ENCODE assay signal across 10 cellular contexts in the genomic region with DNA sequence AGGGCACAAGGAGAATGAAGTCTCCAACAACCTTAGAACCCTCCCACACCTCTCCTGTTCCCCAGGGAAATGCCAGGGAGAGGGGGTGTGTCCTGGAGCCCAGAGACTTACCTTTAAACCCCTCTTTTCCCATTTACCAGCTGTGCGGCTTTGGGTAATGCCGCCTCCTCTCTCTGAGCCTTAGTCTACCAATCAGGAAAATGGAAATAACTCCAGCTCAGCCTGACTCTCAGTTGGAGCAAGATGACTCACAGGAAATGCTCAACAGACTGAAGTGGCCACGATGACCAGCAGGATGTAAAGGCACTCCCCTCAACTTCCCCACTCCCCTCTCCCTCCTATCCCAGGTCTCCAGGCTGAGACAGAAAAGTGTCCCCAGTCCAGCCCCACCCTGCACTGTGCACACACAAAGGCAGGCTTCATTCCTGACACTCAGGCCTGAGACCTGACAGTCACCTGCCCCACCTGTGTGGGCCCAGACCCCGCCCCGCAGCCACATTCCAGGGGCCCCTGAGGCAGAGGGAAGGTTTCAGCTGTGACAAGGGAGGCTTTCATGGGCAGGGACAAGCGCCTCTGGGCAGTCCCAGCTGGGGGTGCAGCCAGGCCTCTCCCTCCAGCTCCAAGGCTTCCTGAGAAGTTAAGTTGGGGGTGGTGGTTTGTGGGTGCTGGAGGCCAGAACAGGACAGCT. TPM values are rescaled to one million over a fixed set of nuclear protein-coding genes. Genes with fewer than 3 reads are reported as not detected.
DNase-seq lines count a peak whose midpoint lies in the region; ATAC-seq and TF ChIP-seq lines count a peak whose summit lies in the region.
"Had no signal": no experiment of that assay in that cellular context is flagged by ENCODE, and none has a peak within 500 bp of the region (broad histone marks: within the 10 kb centered on the region; RNA-seq: fewer than 3 reads in every experiment).

No MANE protein-coding gene starts in this region.

- no peak overlapping the region for H2AFZ ChIP-seq in HCT116 (ENCODE audit: low read depth, low read length, poor library complexity, severe bottlenecking)

- H3K4me3 Mint-ChIP-seq in osteocyte (ENCODE audit: unreplicated experiment): no peak overlapping the region
- H3K4me3 Mint-ChIP-seq: naive thymus-derived CD4-positive, alpha-beta T cell had no signal

- H3K9me3 ChIP-seq in HCT116 (ENCODE audit: control insufficient read depth in 1 of 2, insufficient read depth in 1 of 2, low read depth in 1 of 2, low read length in 2 of 2) (no peaks in the 10 kb centered on the region), thymus (ENCODE audit: control insufficient read depth) (no peaks in the 10 kb centered on the region)

- peak; percentile 65 for ATAC-seq in HCT116
- ATAC-seq in HG03280 (IDR thresholded peaks at IDR 0.05; ENCODE audit: unreplicated experiment): no peak
- ATAC-seq in GM18861 (IDR thresholded peaks at IDR 0.05; ENCODE audit: unreplicated experiment): no peak
- ATAC-seq: naive thymus-derived CD4-positive, alpha-beta T cell had no signal

- no peak for TF ChIP-seq POLR2A in HCT116 (IDR thresholded peaks at IDR 0.05; ENCODE audit: borderline replicate concordance, extremely low read depth, insufficient read depth, insufficient read length)

- H3K27me3 ChIP-seq in HCT116 (ENCODE audit: insufficient read depth, low read length): no peaks in the 10 kb centered on the region
- H3K27me3 ChIP-seq in thymus (ENCODE audit: control insufficient read depth, insufficient read depth): peaks cover 6% of the 10 kb centered on the region

- no peaks in the 10 kb centered on the region for H3K9me2 ChIP-seq in HCT116 (ENCODE audit: insufficient read depth)

- TF ChIP-seq RAD21 in HCT116 (IDR thresholded peaks at IDR 0.05; ENCODE audit: low read depth): no peak

- no peaks in the 10 kb centered on the region for H4K20me1 ChIP-seq in HCT116 (ENCODE audit: insufficient read depth)

- H3K36me3 ChIP-seq in HCT116 (ENCODE audit: control insufficient read depth in 1 of 2, insufficient read depth in 2 of 2, low read length in 2 of 2): peaks cover 3 to 13% of the 10 kb centered on the region in 2 experiments; a peak in 3 of 4 replicates
- H3K36me3 ChIP-seq in thymus (ENCODE audit: control insufficient read depth, insufficient read depth): no peaks in the 10 kb centered on the region

- DNase-seq in HCT116 (ENCODE audit: low read depth, low spot score) (peak; percentile 97), SW480 (ENCODE audit: low spot score) (peak; percentile 99), glomerular visceral epithelial cell (ENCODE audit: extremely low spot score) (peak; percentile 75), anterior cingulate cortex (lab: John Stamatoyannopoulos, UW) (no peak), osteocyte (ENCODE audit: extremely low spot score, unreplicated experiment) (no peak)
- DNase-seq: naive thymus-derived CD4-positive, alpha-beta T cell; stimulated activated naive CD4-positive, alpha-beta T cell had no signal

- peak overlapping the region; percentile 99 for H3K9ac ChIP-seq in HCT116 (ENCODE audit: low read length)

- H3K4me1 ChIP-seq in HCT116 (ENCODE audit: control insufficient read depth in 1 of 2, insufficient read depth in 2 of 2, low read length in 2 of 2) (peaks cover 74 to 91% of the 10 kb centered on the region in 2 experiments), thymus (ENCODE audit: control insufficient read depth, insufficient read depth, low read length) (no peaks in the 10 kb centered on the region)

- no peaks in the 10 kb centered on the region for H3K27me3 Mint-ChIP-seq in osteocyte (ENCODE audit: unreplicated experiment)

- H3K27ac ChIP-seq in HCT116 (ENCODE audit: low read depth, low read length) (peak overlapping the region; percentile 99), thymus (ENCODE audit: low read depth) (peak overlapping the region; percentile 60)

- H3K9me3 Mint-ChIP-seq in osteocyte (ENCODE audit: unreplicated experiment): no peaks in the 10 kb centered on the region

- no peak overlapping the region for H3K27ac Mint-ChIP-seq in osteocyte (ENCODE audit: unreplicated experiment)
- H3K27ac Mint-ChIP-seq: naive thymus-derived CD4-positive, alpha-beta T cell had no signal

- 83% methylated on average over 6 of the region's 6 CpGs for WGBS in thymus

- BruUV-seq in HCT116 (replicated peaks; lab: Mats Ljungman, UMichigan): no TSS peak

- intact Hi-C loops in HCT116 (cut with micrococcal nuclease): loop anchor here (1.0 to 2.0 kb wide), 3 partner anchors 27 to 664 kb away; no protein-coding TSS in a partner anchor

- no peaks in the 10 kb centered on the region for H3K36me3 Mint-ChIP-seq in osteocyte (ENCODE audit: unreplicated experiment)
- H3K36me3 Mint-ChIP-seq: naive thymus-derived CD4-positive, alpha-beta T cell had no signal

- H3K4me1 Mint-ChIP-seq in osteocyte (ENCODE audit: unreplicated experiment): peaks cover 12% of the 10 kb centered on the region

- TF ChIP-seq CTCF in HCT116 (IDR thresholded peaks at IDR 0.05 in 2 of 3, conservative IDR thresholded peaks at IDR 0.05 in 1 of 3; ENCODE audit: borderline replicate concordance in 1 of 3, insufficient read depth in 1 of 3, low read depth in 2 of 3, low read length in 2 of 3) (no peak; a peak in 1 of 6 replicates), osteocyte (IDR thresholded peaks at IDR 0.05) (no peak)

- peaks cover 15% of the 10 kb centered on the region; the same call in 1 of the 2 replicates for H3K79me2 ChIP-seq in HCT116 (ENCODE audit: insufficient read depth, low read length)

- RAD21 ChIA-PET in HCT116 (lab: Charles Lee; ENCODE audit: low non-redundant PET in 1 of 2, low total read pairs in 2 of 2, uncharacterized antibody in 2 of 2, unreplicated experiment in 2 of 2): interaction anchor here (1.1 to 2.8 kb wide), 4 partner anchors 26 to 117 kb away, joined by 3 to 19 read pairs (median 8); no protein-coding TSS in a partner anchor

- CTCF ChIA-PET in HCT116 (lab: Charles Lee): interaction anchor here (0.7 to 8.9 kb wide), 12 partner anchors 9 to 907 kb away, joined by 3 to 77 read pairs (median 3); no protein-coding TSS in a partner anchor

- peak overlapping the region; percentile 36 to 47 for H3K4me3 ChIP-seq in HCT116 (replicated peaks in 1 of 2; ENCODE audit: low read depth in 1 of 2, low read length in 2 of 2)
- no peak overlapping the region for H3K4me3 ChIP-seq in thymus (ENCODE audit: low read length)

- POLR2A ChIA-PET in HCT116 (lab: Charles Lee): interaction anchor here (0.9 to 12.9 kb wide), 18 partner anchors 8 to 761 kb away, joined by 3 to 148 read pairs (median 4); partner anchors contain the start of gene EIF1

- peak overlapping the region; percentile 78 for H3K4me2 ChIP-seq in HCT116 (ENCODE audit: low read length)

TF ChIP-seq in HCT116, 20 proteins besides CTCF, POLR2A, EP300 and RAD21:
- peak; percentile 51 for TF ChIP-seq ZBTB33 (IDR thresholded peaks at IDR 0.05; ENCODE audit: extremely low read depth, insufficient replicate concordance, low read length)
- peak; percentile 54 for TF ChIP-seq YY1 (IDR thresholded peaks at IDR 0.05; ENCODE audit: extremely low read depth, insufficient replicate concordance, low read depth, low read length)
- TF ChIP-seq POLR2AphosphoS5 (IDR thresholded peaks at IDR 0.05; ENCODE audit: low read depth, low read length): peak; percentile 55
- no peak for TF ChIP-seq JUND (IDR thresholded peaks at IDR 0.05)
- TF ChIP-seq EGR1 (IDR thresholded peaks at IDR 0.05; ENCODE audit: low read depth): no peak
- no peak for TF ChIP-seq ATF3 (IDR thresholded peaks at IDR 0.05)
- no peak for TF ChIP-seq ELF1 (IDR thresholded peaks at IDR 0.05; ENCODE audit: borderline replicate concordance, low read depth)

RNA-seq across cellular contexts. Expression of gene KRT15, which starts 3.0 kb away (rescaled TPM):
- 37.1 TPM for total RNA-seq in HCT116 (2021; ENCODE audit: unreplicated experiment)
- 104 and 111 TPM in 2 replicates for polyA plus RNA-seq in HCT116 (2012)
- 831 TPM for polyA plus RNA-seq in thymus
- total RNA-seq in osteocyte: not detected in 2 replicates
- total RNA-seq: naive thymus-derived CD4-positive, alpha-beta T cell had no signal
- polyA plus RNA-seq: naive thymus-derived CD4-positive, alpha-beta T cell had no signal

RNA-seq across cellular contexts. Expression of gene KRT19, which starts 6.4 kb away (rescaled TPM):
- total RNA-seq in HCT116 (2021; ENCODE audit: unreplicated experiment) (1,248 TPM), osteocyte (0.65 and 1.5 TPM in 2 replicates)
- 2,498 and 2,504 TPM in 2 replicates for polyA plus RNA-seq in HCT116 (2012)
- polyA plus RNA-seq in thymus: 758 TPM
- total RNA-seq: naive thymus-derived CD4-positive, alpha-beta T cell had no signal
- polyA plus RNA-seq: naive thymus-derived CD4-positive, alpha-beta T cell had no signal

RNA-seq across cellular contexts. Expression of gene KRT13, which starts 16.3 kb away (rescaled TPM):
- 3.7 TPM for total RNA-seq in HCT116 (2021; ENCODE audit: unreplicated experiment)
- 4.2 and 7.1 TPM in 2 replicates for polyA plus RNA-seq in HCT116 (2012)
- 75.9 TPM for polyA plus RNA-seq in thymus
- not detected in 2 replicates for total RNA-seq in osteocyte
- total RNA-seq: naive thymus-derived CD4-positive, alpha-beta T cell had no signal
- polyA plus RNA-seq: naive thymus-derived CD4-positive, alpha-beta T cell had no signal

RNA-seq across cellular contexts. Expression of gene KRT36, which starts 32.0 kb away (rescaled TPM):
- not detected for total RNA-seq in HCT116 (2021; ENCODE audit: unreplicated experiment)
- 0.04 and 0.08 TPM in 2 replicates for polyA plus RNA-seq in HCT116 (2012)
- polyA plus RNA-seq in thymus: 3.5 TPM
- not detected in 2 replicates for total RNA-seq in osteocyte
- total RNA-seq: naive thymus-derived CD4-positive, alpha-beta T cell had no signal
- polyA plus RNA-seq: naive thymus-derived CD4-positive, alpha-beta T cell had no signal

RNA-seq across cellular contexts. Expression of gene KRT35, which starts 40.8 kb away (rescaled TPM):
- total RNA-seq in HCT116 (2021; ENCODE audit: unreplicated experiment) (not detected), osteocyte (not detected in 2 replicates)
- not detected in 2 replicates for polyA plus RNA-seq in HCT116 (2012)
- 0.21 TPM for polyA plus RNA-seq in thymus
- total RNA-seq: naive thymus-derived CD4-positive, alpha-beta T cell had no signal
- polyA plus RNA-seq: naive thymus-derived CD4-positive, alpha-beta T cell had no signal

Comparison
In these comparisons a context has a peak if more than half of its experiments do, and no peak if none do; other contexts are left out.
1. DNase-seq: peak in HCT116 (single experiment), SW480 (single experiment) and glomerular visceral epithelial cell (single experiment); none in anterior cingulate cortex (0 of 58) and osteocyte (single experiment).
2. RNA of gene KRT15, which starts 3.0 kb away (total RNA-seq): 37.1 TPM in HCT116 (single experiment); not detected in osteocyte; every median in the first group is over 10 times any median in the second.
3. RNA of gene KRT19, which starts 6.4 kb away (total RNA-seq): 1,248 TPM in HCT116 (single experiment); 0.65 to 1.5 TPM in osteocyte; every median in the first group is over 100 times any median in the second.